Comparison of ENCODE assay signal across 20 cellular contexts in genomic region chr15:55796321-55796965, GRCh38. TPM values are rescaled to one million over a fixed set of nuclear protein-coding genes. Genes with fewer than 3 reads are reported as not detected.
DNase-seq lines count a peak whose midpoint lies in the region; ATAC-seq and TF ChIP-seq lines count a peak whose summit lies in the region.
"Had no signal": no experiment of that assay in that cellular context is flagged by ENCODE, and none has a peak within 500 bp of the region (broad histone marks: within the 10 kb centered on the region; RNA-seq: fewer than 3 reads in every experiment).

No MANE protein-coding gene starts in this region.

- POLR2A ChIA-PET in activated CD8-positive, alpha-beta T cell treated with anti-CD3 and anti-CD28 coated beads for 36 hours (lab: Charles Lee): no interaction called here

- no peak for TF ChIP-seq CTCF in chondrocyte (IDR thresholded peaks at IDR 0.05)
- TF ChIP-seq CTCF in mesothelial cell of epicardium (IDR thresholded peaks at IDR 0.05; ENCODE audit: unreplicated experiment): no peak
- no peak for TF ChIP-seq CTCF in activated CD8-positive, alpha-beta T cell treated with anti-CD3 and anti-CD28 coated beads for 36 hours (IDR thresholded peaks at IDR 0.05)

- H3K27me3 Mint-ChIP-seq in chondrocyte (ENCODE audit: low read depth) (no peaks in the 10 kb centered on the region), mesothelial cell of epicardium (ENCODE audit: low read depth) (no peaks in the 10 kb centered on the region)
- H3K27me3 Mint-ChIP-seq in activated CD8-positive, alpha-beta T cell treated with anti-CD3 and anti-CD28 coated beads for 36 hours: peaks cover 9% of the 10 kb centered on the region

- intact Hi-C loops in activated CD8-positive, alpha-beta T cell treated with anti-CD3 and anti-CD28 coated beads for 36 hours (cut with micrococcal nuclease): no loop called here

- H3K9me3 Mint-ChIP-seq in chondrocyte (ENCODE audit: low read depth) (no peaks in the 10 kb centered on the region), mesothelial cell of epicardium (peaks cover 11% of the 10 kb centered on the region)
- peaks cover 1% of the 10 kb centered on the region for H3K9me3 Mint-ChIP-seq in activated CD8-positive, alpha-beta T cell treated with anti-CD3 and anti-CD28 coated beads for 36 hours

- CTCF ChIA-PET in activated CD8-positive, alpha-beta T cell treated with anti-CD3 and anti-CD28 coated beads for 36 hours (lab: Charles Lee): interaction anchor here (1.3 to 2.2 kb wide), 2 partner anchors 21 to 148 kb away, joined by 3 to 7 read pairs; no protein-coding TSS in a partner anchor

- no peak for ATAC-seq in HG02840 (IDR thresholded peaks at IDR 0.05; ENCODE audit: low FRiP score, unreplicated experiment)
- ATAC-seq in activated CD8-positive, alpha-beta T cell treated with anti-CD3 and anti-CD28 coated beads for 36 hours: no peak
- ATAC-seq: body of pancreas, pancreas, Right ventricle myocardium inferior, T-cell had no signal

- H3K27ac Mint-ChIP-seq in chondrocyte (ENCODE audit: unreplicated experiment) (peak overlapping the region; percentile 37), mesothelial cell of epicardium (peak overlapping the region; percentile 15)
- H3K27ac Mint-ChIP-seq in activated CD8-positive, alpha-beta T cell treated with anti-CD3 and anti-CD28 coated beads for 36 hours: no peak overlapping the region
- H3K27ac Mint-ChIP-seq: T-cell had no signal

- H3K4me3 Mint-ChIP-seq in chondrocyte (ENCODE audit: unreplicated experiment) (no peak overlapping the region), mesothelial cell of epicardium (no peak overlapping the region)
- no peak overlapping the region for H3K4me3 Mint-ChIP-seq in activated CD8-positive, alpha-beta T cell treated with anti-CD3 and anti-CD28 coated beads for 36 hours
- H3K4me3 Mint-ChIP-seq: T-cell had no signal

- peak; percentile 34 for DNase-seq in ELR (ENCODE audit: low read depth)
- DNase-seq in NCI-H226: peak; percentile 65
- DNase-seq in chondrocyte (ENCODE audit: low spot score): no peak
- no peak for DNase-seq in mesothelial cell of epicardium (ENCODE audit: low spot score in 2 of 2, unreplicated experiment in 2 of 2)
- no peak for DNase-seq in KG1 (lab: John Stamatoyannopoulos, UW)
- no peak for DNase-seq in superior temporal gyrus (ENCODE audit: extremely low spot score)
- DNase-seq in activated CD8-positive, alpha-beta T cell treated with anti-CD3 and anti-CD28 coated beads for 36 hours: no peak
- DNase-seq: activated CD4-positive, alpha-beta T cell treated with anti-CD3 and anti-CD28 coated beads, Interleukin-2, amount 50 U/mL, for 4 hours; activated naive CD4-positive, alpha-beta T cell treated with Interleukin-2 at 50 U/mL for 16 hours; AML-193; body of pancreas; Karpas-422; NCI-H1436; NCI-H345; pancreas; sigmoid colon; stimulated activated CD4-positive, alpha-beta T cell treated with anti-CD3 and anti-CD28 coated beads, Interleukin-1b, Interleukin-23, amount 100 ng/mL, for 48 hours; T-cell had no signal

- H3K36me3 Mint-ChIP-seq in chondrocyte (ENCODE audit: low read depth) (no peaks in the 10 kb centered on the region), mesothelial cell of epicardium (peaks cover 4% of the 10 kb centered on the region)
- H3K36me3 Mint-ChIP-seq in activated CD8-positive, alpha-beta T cell treated with anti-CD3 and anti-CD28 coated beads for 36 hours (ENCODE audit: low read depth): no peaks in the 10 kb centered on the region
- H3K36me3 Mint-ChIP-seq: T-cell had no signal

- H3K4me1 Mint-ChIP-seq in chondrocyte (ENCODE audit: low read depth): peaks cover 31% of the 10 kb centered on the region
- H3K4me1 Mint-ChIP-seq in mesothelial cell of epicardium: peaks cover 28% of the 10 kb centered on the region
- H3K4me1 Mint-ChIP-seq in activated CD8-positive, alpha-beta T cell treated with anti-CD3 and anti-CD28 coated beads for 36 hours (ENCODE audit: low read depth): no peaks in the 10 kb centered on the region

RNA-seq across cellular contexts. Expression of gene PRTG, which starts 53.5 kb away (rescaled TPM):
- total RNA-seq in chondrocyte: 1.2 to 3.1 TPM (median 2.7 TPM) in 3 replicates
- total RNA-seq in mesothelial cell of epicardium: 14.2 to 17.5 TPM (median 16.9 TPM) in 3 replicates
- total RNA-seq in activated CD8-positive, alpha-beta T cell treated with anti-CD3 and anti-CD28 coated beads for 36 hours: not detected

Comparison
In these comparisons a context has a peak if more than half of its experiments do, and no peak if none do; other contexts are left out.
1. DNase-seq: peak in ELR (single experiment) and NCI-H226 (single experiment); none in chondrocyte (single experiment), mesothelial cell of epicardium (0 of 2), KG1 (single experiment), superior temporal gyrus (single experiment) and activated CD8-positive, alpha-beta T cell treated with anti-CD3 and anti-CD28 coated beads for 36 hours (single experiment).